8 cellular contexts compared by ENCODE assay signal in genomic region chr5:135504376-135504775, GRCh38. TPM values are rescaled to one million over a fixed set of nuclear protein-coding genes. Genes with fewer than 3 reads are reported as not detected.
"Had no signal": no experiment of that assay in that cellular context is flagged by ENCODE, and none has a peak within 500 bp of the region (broad histone marks: within the 10 kb centered on the region; RNA-seq: fewer than 3 reads in every experiment).

No MANE protein-coding gene starts in this region.

- DNase-seq: H9, HCEC 1CT had no signal

- H3K36me3 Mint-ChIP-seq: IgD-negative memory B cell had no signal

- H3K27ac ChIP-seq: HL-60 had no signal

- H3K4me3 Mint-ChIP-seq: GM23338, H9, IgD-negative memory B cell had no signal

- H3K27ac Mint-ChIP-seq: GM23338, H9, IgD-negative memory B cell had no signal

- H3K4me3 ChIP-seq: GM23338 had no signal

- ATAC-seq: GM23338, HepG2 had no signal

- H3K9me3 Mint-ChIP-seq: GM23338, IgD-negative memory B cell had no signal

RNA-seq across cellular contexts. Expression of gene NEUROG1, which starts 31.4 kb away (rescaled TPM):
- total RNA-seq: GM23338, H1, H9, HepG2, HT1080 had no signal

RNA-seq across cellular contexts. Expression of gene TIFAB, which starts 52.2 kb away (rescaled TPM):
- total RNA-seq: GM23338, H1, H9, HepG2, HT1080 had no signal

RNA-seq across cellular contexts. Expression of gene DCANP1, which starts 57.2 kb away (rescaled TPM):
- total RNA-seq: GM23338, H1, H9, HepG2, HT1080 had no signal
